23 cellular contexts compared by ENCODE assay signal in the genomic region with DNA sequence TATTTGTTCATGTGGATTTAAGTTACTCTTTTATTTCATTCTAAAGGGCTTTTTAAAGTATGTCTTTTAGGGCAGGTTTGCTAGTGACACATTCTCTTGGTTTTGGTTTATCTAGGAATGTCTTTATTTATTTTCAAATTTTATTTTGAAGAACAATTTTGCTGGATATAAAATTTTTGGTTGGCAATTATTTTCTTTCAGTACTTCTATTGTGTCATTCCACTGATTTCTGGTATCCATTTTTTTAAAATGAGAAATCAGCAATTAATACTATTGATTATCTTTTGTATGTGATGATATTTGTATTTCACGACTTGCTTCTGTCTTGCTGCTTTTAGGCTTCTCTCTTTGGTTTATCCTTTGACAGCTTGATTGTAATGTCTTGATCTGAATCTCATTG.
"Had no signal": no experiment of that assay in that cellular context is flagged by ENCODE, and none has a peak within 500 bp of the region (broad histone marks: within the 10 kb centered on the region; RNA-seq: fewer than 3 reads in every experiment).

No MANE protein-coding gene starts in this region.

- H3K27me3 ChIP-seq: colonic mucosa, dorsolateral prefrontal cortex, esophagus muscularis mucosa, esophagus squamous epithelium, foreskin keratinocyte, gastrocnemius medialis, gastroesophageal sphincter, heart left ventricle, heart right ventricle had no signal

- H3K4me1 ChIP-seq: colonic mucosa, esophagus muscularis mucosa, esophagus squamous epithelium, foreskin keratinocyte, gastrocnemius medialis, gastroesophageal sphincter, heart left ventricle, heart right ventricle had no signal

- H3K4me3 ChIP-seq: colonic mucosa, coronary artery, dorsolateral prefrontal cortex, esophagus muscularis mucosa, esophagus squamous epithelium, gastrocnemius medialis, gastroesophageal sphincter, heart left ventricle, heart right ventricle had no signal

- H3K36me3 ChIP-seq: colonic mucosa, esophagus muscularis mucosa, esophagus squamous epithelium, gastrocnemius medialis, gastroesophageal sphincter, heart left ventricle, heart right ventricle had no signal

- H3K9me3 ChIP-seq: colonic mucosa, gastrocnemius medialis had no signal

- ATAC-seq: effector memory CD8-positive, alpha-beta T cell; esophagus mucosa; foreskin keratinocyte; gastrocnemius medialis; gastroesophageal sphincter; heart left ventricle; heart right ventricle had no signal

- DNase-seq: colonic mucosa; cortex of kidney; dermis blood vessel endothelial cell; dorsolateral prefrontal cortex; effector CD4-positive, alpha-beta T cell; effector CD8-positive, alpha-beta T cell; effector memory CD4-positive, alpha-beta T cell; effector memory CD8-positive, alpha-beta T cell; endodermal cell; erythroblast; esophagus squamous epithelium; foreskin melanocyte; gastrocnemius medialis; glutamatergic neuron; head of caudate nucleus; heart left ventricle; heart right ventricle had no signal

- H3K27ac ChIP-seq: colonic mucosa, coronary artery, dorsolateral prefrontal cortex, epithelial cell of prostate, esophagus muscularis mucosa, esophagus squamous epithelium, foreskin keratinocyte, gastrocnemius medialis, gastroesophageal sphincter, heart left ventricle, heart right ventricle had no signal
